20 cellular contexts compared by ENCODE assay signal in the genomic region with DNA sequence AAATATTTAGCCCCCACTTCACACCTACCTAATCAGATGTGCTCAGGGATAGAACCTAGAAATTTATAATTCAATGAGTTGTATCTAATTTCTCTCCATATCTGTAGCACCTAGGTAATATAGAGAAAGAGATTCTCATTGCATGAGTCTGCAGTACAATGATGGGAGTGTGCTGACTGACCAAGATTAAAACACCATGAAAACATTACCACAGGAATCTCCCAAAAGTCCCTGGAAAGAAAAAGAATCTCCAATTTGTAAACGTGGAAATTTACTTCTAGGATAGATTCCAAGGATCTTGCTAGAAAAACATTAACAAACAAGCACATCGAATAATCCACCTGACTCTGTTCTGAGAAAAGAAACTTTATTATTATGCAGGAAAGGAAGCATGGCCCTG. TPM values are rescaled to one million over a fixed set of nuclear protein-coding genes. Genes with fewer than 3 reads are reported as not detected.
A peak's percentile ranks its signal among the peaks of the same experiment; 100 is the strongest.
DNase-seq lines count a peak whose midpoint lies in the region; ATAC-seq, FAIRE-seq and TF ChIP-seq lines count a peak whose summit lies in the region.
"Had no signal": no experiment of that assay in that cellular context is flagged by ENCODE, and none has a peak within 500 bp of the region (broad histone marks: within the 10 kb centered on the region; RNA-seq: fewer than 3 reads in every experiment).

No MANE protein-coding gene starts in this region.

- no peak overlapping the region for H3K4me3 ChIP-seq in fibroblast of the aortic adventitia (ENCODE audit: low read depth, low read length)
- H3K4me3 ChIP-seq: MG63 had no signal

- TF ChIP-seq POLR2A in H54 (IDR thresholded peaks at IDR 0.05; ENCODE audit: low read depth, low read length): no peak

- peak; percentile 52 for FAIRE-seq in H54 (lab: Jason Lieb, UNC)
- FAIRE-seq: GM12892, H1 had no signal

- ATAC-seq in HG03520 (IDR thresholded peaks at IDR 0.05; ENCODE audit: unreplicated experiment) (no peak), HG02763 (IDR thresholded peaks at IDR 0.05; ENCODE audit: unreplicated experiment) (no peak)
- ATAC-seq: Panc1 had no signal

- no peak for TF ChIP-seq CTCF in fibroblast of the aortic adventitia (IDR thresholded peaks at IDR 0.05; ENCODE audit: insufficient read depth, low read length)

- DNase-seq in H54 (ENCODE audit: insufficient read length, low spot score) (no peak), amniotic epithelial cell (ENCODE audit: low read depth) (peak; percentile 4), fibroblast of the aortic adventitia (ENCODE audit: low read depth) (peak; percentile 12), renal cortical epithelial cell (ENCODE audit: low read depth) (peak; percentile 70), OCI-M1 (lab: John Stamatoyannopoulos, UW) (no peak)
- no peak for DNase-seq in stimulated activated CD4-positive, alpha-beta T cell treated with anti-CD3 and anti-CD28 coated beads, Interleukin-4, amount 100 ng/mL, for 1 hour
- DNase-seq: DMS 273 treated with DMSO at 0.1 percent for 48 hours, GF-D8, HFFc6, MG63, NCI-H1092, NCI-H146, NCI-H2081, NCI-H510A, Right ventricle myocardium superior had no signal

RNA-seq across cellular contexts. Expression of gene DMRTA1, which starts 45.0 kb away (rescaled TPM):
- total RNA-seq in fibroblast of the aortic adventitia (ENCODE audit: low replicate concordance): 0.81 and 0.90 TPM in 2 replicates
- total RNA-seq in renal cortical epithelial cell: 2.8 and 5.5 TPM in 2 replicates
- total RNA-seq: HFFc6 had no signal

Comparison
In these comparisons a context has a peak if more than half of its experiments do, and no peak if none do; other contexts are left out.
1. DNase-seq: peak in amniotic epithelial cell (single experiment), fibroblast of the aortic adventitia (single experiment) and renal cortical epithelial cell (single experiment); none in H54 (single experiment), OCI-M1 (single experiment) and stimulated activated CD4-positive, alpha-beta T cell treated with anti-CD3 and anti-CD28 coated beads, Interleukin-4, amount 100 ng/mL, for 1 hour (single experiment).